ENCODE assay signal across 23 cellular contexts in genomic region chr5:9431151-9431495, GRCh38.
DNase-seq lines count a peak whose midpoint lies in the region; ATAC-seq, FAIRE-seq and TF ChIP-seq lines count a peak whose summit lies in the region.
"Had no signal": no experiment of that assay in that cellular context is flagged by ENCODE, and none has a peak within 500 bp of the region (broad histone marks: within the 10 kb centered on the region; RNA-seq: fewer than 3 reads in every experiment).

No MANE protein-coding gene starts in this region.

- H2BK120ac ChIP-seq in trophoblast cell (ENCODE audit: insufficient read depth, low read length, poor library complexity), result no peak overlapping the region

- no peak overlapping the region for H2BK5ac ChIP-seq in trophoblast cell (ENCODE audit: low read depth, low read length, poor library complexity)

- H3K36me3 Mint-ChIP-seq in GM23338 (ENCODE audit: low read depth), result no peaks in the 10 kb centered on the region
- H3K36me3 Mint-ChIP-seq in astrocyte (ENCODE audit: low read depth, unreplicated experiment), result no peaks in the 10 kb centered on the region
- H3K36me3 Mint-ChIP-seq: memory B cell; naive thymus-derived CD4-positive, alpha-beta T cell had no signal

- no peak for FAIRE-seq in astrocyte (lab: Jason Lieb, UNC)
- FAIRE-seq: kidney, urothelium cell line had no signal

- H3K79me2 ChIP-seq in GM23338 (replicated peaks; ENCODE audit: insufficient read depth), result no peaks in the 10 kb centered on the region
- no peaks in the 10 kb centered on the region for H3K79me2 ChIP-seq in astrocyte (ENCODE audit: insufficient read depth, low read length)
- H3K79me2 ChIP-seq in trophoblast cell (ENCODE audit: control insufficient read depth, insufficient read depth, low read length, poor library complexity), result no peaks in the 10 kb centered on the region
- H3K79me2 ChIP-seq: parathyroid adenoma had no signal

- no peaks in the 10 kb centered on the region for H4K20me1 ChIP-seq in GM23338 (replicated peaks; ENCODE audit: insufficient read depth)
- no peaks in the 10 kb centered on the region for H4K20me1 ChIP-seq in astrocyte (ENCODE audit: insufficient read depth, low read length)

- H3K9me3 Mint-ChIP-seq in GM23338, result no peaks in the 10 kb centered on the region
- H3K9me3 Mint-ChIP-seq in astrocyte (ENCODE audit: unreplicated experiment), result no peaks in the 10 kb centered on the region
- H3K9me3 Mint-ChIP-seq: activated T-cell treated with anti-CD3 and anti-CD28 coated beads, Interleukin-2, amount 50 U/mL, for 4 hours; memory B cell had no signal

- no peak overlapping the region for H2BK12ac ChIP-seq in trophoblast cell (ENCODE audit: low read length)

- H3K27ac Mint-ChIP-seq in GM23338 (no peak overlapping the region), astrocyte (ENCODE audit: unreplicated experiment) (no peak overlapping the region)
- H3K27ac Mint-ChIP-seq: memory B cell; naive thymus-derived CD4-positive, alpha-beta T cell had no signal

- H3K23ac ChIP-seq in trophoblast cell (ENCODE audit: low read length), result no peak overlapping the region

- H3K4ac ChIP-seq in trophoblast cell (ENCODE audit: low read depth, low read length), result no peak overlapping the region

- H3K4me1 Mint-ChIP-seq in GM23338 (peaks cover 13% of the 10 kb centered on the region), astrocyte (ENCODE audit: low read depth, unreplicated experiment) (peaks cover 6% of the 10 kb centered on the region)
- H3K4me1 Mint-ChIP-seq: central memory CD8-positive, alpha-beta T cell; memory B cell; naive thymus-derived CD4-positive, alpha-beta T cell had no signal

- no peak overlapping the region for H2AK5ac ChIP-seq in trophoblast cell (ENCODE audit: low read length)

- no peak overlapping the region for H4K8ac ChIP-seq in trophoblast cell (ENCODE audit: low read depth, low read length)

- intact Hi-C loops in left ventricle myocardium inferior (cut with micrococcal nuclease), result no loop called here

- H3K27me3 ChIP-seq in GM23338 (ENCODE audit: insufficient read depth) (no peaks in the 10 kb centered on the region), astrocyte (ENCODE audit: insufficient read depth, low read length) (no peaks in the 10 kb centered on the region), left ventricle myocardium inferior (ENCODE audit: low read depth) (no peaks in the 10 kb centered on the region), trophoblast cell (ENCODE audit: insufficient read depth, low read length) (no peaks in the 10 kb centered on the region)
- H3K27me3 ChIP-seq: gastroesophageal sphincter, sigmoid colon had no signal

- no peak overlapping the region for H3K18ac ChIP-seq in trophoblast cell (ENCODE audit: low read length)

- H3K36me3 ChIP-seq in GM23338 (ENCODE audit: insufficient read depth) (no peaks in the 10 kb centered on the region), astrocyte (ENCODE audit: insufficient read depth, low read length) (no peaks in the 10 kb centered on the region), left ventricle myocardium inferior (no peaks in the 10 kb centered on the region), trophoblast cell (ENCODE audit: control insufficient read depth in 1 of 2, insufficient read depth in 2 of 2, low read length in 2 of 2) (peaks cover 1 to 15% of the 10 kb centered on the region in 2 experiments)
- H3K36me3 ChIP-seq: gastroesophageal sphincter, sigmoid colon had no signal

- H3K4me3 Mint-ChIP-seq in GM23338 (no peak overlapping the region), astrocyte (ENCODE audit: unreplicated experiment) (no peak overlapping the region)
- H3K4me3 Mint-ChIP-seq: activated T-cell treated with anti-CD3 and anti-CD28 coated beads, Interleukin-2, amount 50 U/mL, for 4 hours; central memory CD8-positive, alpha-beta T cell; memory B cell; naive thymus-derived CD4-positive, alpha-beta T cell had no signal

- no peaks in the 10 kb centered on the region for H3K79me1 ChIP-seq in trophoblast cell (ENCODE audit: low read length)

- H3K4me1 ChIP-seq in GM23338 (ENCODE audit: insufficient read depth) (no peaks in the 10 kb centered on the region), astrocyte (ENCODE audit: insufficient read depth, low read length) (peaks cover 8% of the 10 kb centered on the region), left ventricle myocardium inferior (peaks cover 45% of the 10 kb centered on the region), trophoblast cell (ENCODE audit: control insufficient read depth in 1 of 2, insufficient read depth in 2 of 2, low read length in 2 of 2) (peaks cover 2 to 4% of the 10 kb centered on the region in 2 experiments)
- H3K4me1 ChIP-seq: gastroesophageal sphincter, parathyroid adenoma had no signal

- H4K12ac ChIP-seq in trophoblast cell (ENCODE audit: low read depth, low read length), result no peak overlapping the region

- no peak overlapping the region for H2AFZ ChIP-seq in GM23338
- no peak overlapping the region for H2AFZ ChIP-seq in astrocyte (ENCODE audit: low read depth, low read length)
- no peak overlapping the region for H2AFZ ChIP-seq in trophoblast cell (ENCODE audit: insufficient read depth, low read length, poor library complexity)
- H2AFZ ChIP-seq: parathyroid adenoma had no signal

- H3K14ac ChIP-seq in trophoblast cell (ENCODE audit: low read length), result no peak overlapping the region

- H3K4me3 ChIP-seq in GM23338 (no peak overlapping the region), astrocyte (ENCODE audit: insufficient read depth, low read depth, low read length) (no peak overlapping the region), left ventricle myocardium inferior (no peak overlapping the region), trophoblast cell (ENCODE audit: low read depth, low read length) (no peak overlapping the region)
- H3K4me3 ChIP-seq: gastroesophageal sphincter, sigmoid colon had no signal

- H3F3A ChIP-seq in GM23338 (replicated peaks; ENCODE audit: low read depth), result no peaks in the 10 kb centered on the region

- TF ChIP-seq CTCF in GM23338 (conservative IDR thresholded peaks at IDR 0.05; ENCODE audit: low read depth in 2 of 2) (no peak), astrocyte (IDR thresholded peaks at IDR 0.05; ENCODE audit: insufficient read depth, low read depth, low read length) (no peak), left ventricle myocardium inferior (IDR thresholded peaks at IDR 0.05; ENCODE audit: borderline replicate concordance) (no peak)

- no peak overlapping the region for H4K91ac ChIP-seq in trophoblast cell (ENCODE audit: low read depth, low read length)

- ATAC-seq in GM23338, result no peak
- no peak for ATAC-seq in GM21367 (IDR thresholded peaks at IDR 0.05; ENCODE audit: unreplicated experiment)
- ATAC-seq: activated CD4-positive, CD25-positive, alpha-beta regulatory T cell treated with anti-CD3 and anti-CD28 coated beads, Interleukin-2, amount 50 U/mL, for 24 hours; activated T-cell treated with anti-CD3 and anti-CD28 coated beads, Interleukin-2, amount 50 U/mL, for 4 hours; gastroesophageal sphincter; naive thymus-derived CD4-positive, alpha-beta T cell had no signal

- H3K9me2 ChIP-seq in GM23338 (ENCODE audit: insufficient read depth), result peaks cover 7% of the 10 kb centered on the region; the same call in 1 of the 2 replicates

- H3K27ac ChIP-seq in GM23338 (ENCODE audit: low read depth) (peak overlapping the region; percentile 23; the same call in 1 of the 2 replicates), astrocyte (ENCODE audit: low read depth, low read length) (no peak overlapping the region), left ventricle myocardium inferior (replicated peaks) (peak overlapping the region; percentile 70), trophoblast cell (ENCODE audit: low read depth, low read length) (peak overlapping the region; percentile 11)
- H3K27ac ChIP-seq: C4-2B, gastroesophageal sphincter, parathyroid adenoma, sigmoid colon had no signal

- H3K9me3 ChIP-seq in astrocyte (ENCODE audit: insufficient read depth, low read depth, low read length) (no peaks in the 10 kb centered on the region), left ventricle myocardium inferior (replicated peaks) (no peaks in the 10 kb centered on the region), trophoblast cell (ENCODE audit: insufficient read depth, low read depth, low read length) (no peaks in the 10 kb centered on the region)
- H3K9me3 ChIP-seq: gastroesophageal sphincter, sigmoid colon had no signal

- H3K9ac ChIP-seq in astrocyte (ENCODE audit: low read length), result no peak overlapping the region
- no peak overlapping the region for H3K9ac ChIP-seq in trophoblast cell (ENCODE audit: low read length)
- H3K9ac ChIP-seq: parathyroid adenoma had no signal

- H3K27me3 Mint-ChIP-seq in GM23338 (ENCODE audit: insufficient read depth, low read depth, poor library complexity) (peaks cover 3% of the 10 kb centered on the region), astrocyte (ENCODE audit: low read depth, unreplicated experiment) (no peaks in the 10 kb centered on the region)
- H3K27me3 Mint-ChIP-seq: central memory CD8-positive, alpha-beta T cell; memory B cell; naive thymus-derived CD4-positive, alpha-beta T cell had no signal

- H3K4me2 ChIP-seq in GM23338 (no peak overlapping the region), astrocyte (ENCODE audit: low read length) (peak overlapping the region; percentile 42), trophoblast cell (ENCODE audit: low read length) (no peak overlapping the region)

- DNase-seq in GM23338 (ENCODE audit: low spot score) (no peak), astrocyte (ENCODE audit: low read depth) (no peak), left ventricle myocardium inferior (no peak), trophoblast cell (no peak), HuH-7 (ENCODE audit: low spot score) (no peak), NCI-H1930 (lab: John Stamatoyannopoulos, UW) (no peak)
- no peak for DNase-seq in activated CD4-positive, alpha-beta T cell treated with anti-CD3 and anti-CD28 coated beads for 48 hours
- DNase-seq: activated naive CD4-positive, alpha-beta T cell; activated T-cell treated with anti-CD3 and anti-CD28 coated beads, Interleukin-2, amount 50 U/mL, for 4 hours; erythroblast; kidney; naive thymus-derived CD4-positive, alpha-beta T cell; NCI-H2107; NCI-H510A; sigmoid colon had no signal

TF ChIP-seq in GM23338, 12 proteins besides CTCF, POLR2A, EP300 and RAD21:
- TF ChIP-seq STAT1 (IDR thresholded peaks at IDR 0.05; ENCODE audit: unreplicated experiment), result no peak
